20 cellular contexts compared by ENCODE assay signal in genomic region chr18:48656582-48656981, GRCh38.
DNase-seq lines count a peak whose midpoint lies in the region; ATAC-seq and TF ChIP-seq lines count a peak whose summit lies in the region.
"Had no signal": no experiment of that assay in that cellular context is flagged by ENCODE, and none has a peak within 500 bp of the region (broad histone marks: within the 10 kb centered on the region; RNA-seq: fewer than 3 reads in every experiment).

No MANE protein-coding gene starts in this region.

- no peaks in the 10 kb centered on the region for H3K27me3 ChIP-seq in left ventricle myocardium inferior (ENCODE audit: low read depth)
- no peaks in the 10 kb centered on the region for H3K27me3 ChIP-seq in upper lobe of right lung
- H3K27me3 ChIP-seq in WERI-Rb-1 (ENCODE audit: insufficient read depth, low read depth, severe bottlenecking) = no peaks in the 10 kb centered on the region
- H3K27me3 ChIP-seq: hepatocyte, MG63, neutrophil had no signal

- H3K4me1 ChIP-seq in left ventricle myocardium inferior (peaks cover 48% of the 10 kb centered on the region), upper lobe of right lung (no peaks in the 10 kb centered on the region)

- DNase-seq in left ventricle myocardium inferior (no peak), left ventricle myocardium superior (no peak), amniotic epithelial cell (ENCODE audit: low read depth) (peak; percentile 56), left lobe of liver (ENCODE audit: low spot score) (peak; percentile 28), upper lobe of right lung (no peak), WERI-Rb-1 (no peak)
- DNase-seq in activated CD4-positive, CD25-positive, alpha-beta regulatory T cell treated with anti-CD3 and anti-CD28 coated beads, Interleukin-2, amount 50 U/mL, for 72 hours = no peak
- no peak for DNase-seq in activated CD4-positive, alpha-beta T cell treated with anti-CD3 and anti-CD28 coated beads for 4 hours
- DNase-seq: activated naive CD8-positive, alpha-beta T cell treated with anti-CD3 and anti-CD28 coated beads, Interleukin-2, amount 10 ng/mL, durations not matched to agents 7 days and 5 days; CD4-positive, CD25-positive, alpha-beta regulatory T cell; central memory CD4-positive, alpha-beta T cell; DMS153; MG63; NCI-H187; NCI-H510A; stimulated activated naive B cell treated with anti-CD40 and anti-IgM and Interleukin-4, amounts not matched to agents 10 μg/mL and 1 μg/mL and 100 μg/mL, for 72 hours had no signal

- H3K4me3 ChIP-seq in left ventricle myocardium inferior = no peak overlapping the region
- H3K4me3 ChIP-seq in upper lobe of right lung = no peak overlapping the region
- no peak overlapping the region for H3K4me3 ChIP-seq in WERI-Rb-1 (ENCODE audit: low read depth, low read length)
- H3K4me3 ChIP-seq: A549, hepatocyte, MG63 had no signal

- H3K9me3 ChIP-seq in left ventricle myocardium inferior (replicated peaks) (no peaks in the 10 kb centered on the region), upper lobe of right lung (no peaks in the 10 kb centered on the region), WERI-Rb-1 (ENCODE audit: severe bottlenecking) (peaks cover 3% of the 10 kb centered on the region)
- H3K9me3 ChIP-seq: A549, MG63, neutrophil had no signal

- peak overlapping the region; percentile 51 for H3K27ac ChIP-seq in left ventricle myocardium inferior (replicated peaks)
- H3K27ac ChIP-seq in upper lobe of right lung = no peak overlapping the region
- no peak overlapping the region for H3K27ac ChIP-seq in WERI-Rb-1
- H3K27ac ChIP-seq: A549, hepatocyte, neutrophil had no signal

- ATAC-seq in left ventricle myocardium superior (no peak), left lobe of liver (no peak), upper lobe of right lung (peak; percentile 9)
- ATAC-seq: A549; activated T-helper 17 cell treated with anti-CD3 and anti-CD28 coated beads, Interleukin-2, amount 50 U/mL, for 72 hours had no signal

- intact Hi-C loops in left ventricle myocardium inferior (cut with micrococcal nuclease) (no loop called here), left ventricle myocardium superior (cut with micrococcal nuclease) (no loop called here), upper lobe of right lung (cut with DNase I) (no loop called here)

- H3K36me3 ChIP-seq in left ventricle myocardium inferior = no peaks in the 10 kb centered on the region
- H3K36me3 ChIP-seq in upper lobe of right lung = no peaks in the 10 kb centered on the region
- no peaks in the 10 kb centered on the region; the same call in 1 of the 2 replicates for H3K36me3 ChIP-seq in WERI-Rb-1
- H3K36me3 ChIP-seq: MG63, neutrophil had no signal

- TF ChIP-seq CTCF in left ventricle myocardium inferior (IDR thresholded peaks at IDR 0.05; ENCODE audit: borderline replicate concordance) = no peak
- no peak for TF ChIP-seq CTCF in upper lobe of right lung (IDR thresholded peaks at IDR 0.05)
- TF ChIP-seq CTCF in WERI-Rb-1 (IDR thresholded peaks at IDR 0.05; ENCODE audit: low read depth, low read length) = no peak

Comparison
In these comparisons a context has a peak if more than half of its experiments do, and no peak if none do; other contexts are left out.
1. DNase-seq: peak in amniotic epithelial cell (single experiment) and left lobe of liver (single experiment); none in left ventricle myocardium inferior (single experiment), left ventricle myocardium superior (single experiment), upper lobe of right lung (single experiment), activated CD4-positive, CD25-positive, alpha-beta regulatory T cell treated with anti-CD3 and anti-CD28 coated beads, Interleukin-2, amount 50 U/mL, for 72 hours (single experiment), activated CD4-positive, alpha-beta T cell treated with anti-CD3 and anti-CD28 coated beads for 4 hours (0 of 2) and WERI-Rb-1 (single experiment).